Comparison of ENCODE assay signal across 8 cellular contexts in genomic region chr2:240560084-240560479, GRCh38. TPM values are rescaled to one million over a fixed set of nuclear protein-coding genes. Genes with fewer than 3 reads are reported as not detected.
DNase-seq lines count a peak whose midpoint lies in the region; ATAC-seq and TF ChIP-seq lines count a peak whose summit lies in the region.

A gene with protein sequence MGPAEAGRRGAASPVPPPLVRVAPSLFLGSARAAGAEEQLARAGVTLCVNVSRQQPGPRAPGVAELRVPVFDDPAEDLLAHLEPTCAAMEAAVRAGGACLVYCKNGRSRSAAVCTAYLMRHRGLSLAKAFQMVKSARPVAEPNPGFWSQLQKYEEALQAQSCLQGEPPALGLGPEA (plus strand): TSS chr2:240560357. CDS start chr2:240560685, 328 bp downstream.

- peak in 15 of 56 donors; percentile 8 to 29 (median 20) for TF ChIP-seq CTCF in dorsolateral prefrontal cortex (IDR thresholded peaks at IDR 0.05 in 54 of 56, conservative IDR thresholded peaks at IDR 0.05 in 2 of 56; ENCODE audit: low read depth in 1 of 56, partially characterized antibody in 56 of 56)
- no peak for TF ChIP-seq CTCF in lower lobe of right lung (IDR thresholded peaks at IDR 0.05)

- peak within 1 kb of the TSS; percentile 90 to 100 (median 97) for H3K4me2 ChIP-seq in BLaER1 treated with 17β-estradiol and CSF1 and Interleukin-3, amounts not matched to agents 10 nM and 100 nM

- peaks cover 0 to 7% (median 0%) of the 10 kb centered on the region in 11 experiments; a peak in 3 of 22 replicates for H3K9me3 ChIP-seq in BLaER1 treated with 17β-estradiol and CSF1 and Interleukin-3, amounts not matched to agents 10 nM and 100 nM (replicated peaks in 1 of 11)
- H3K9me3 ChIP-seq in lower lobe of right lung: no peaks in the 10 kb centered on the region

- peak within 1 kb of the TSS; percentile 72 to 93 (median 86) for H3K4me3 ChIP-seq in BLaER1 treated with 17β-estradiol and CSF1 and Interleukin-3, amounts not matched to agents 10 nM and 100 nM
- peak within 1 kb of the TSS; percentile 67 to 99 (median 91) for H3K4me3 ChIP-seq in dorsolateral prefrontal cortex
- H3K4me3 ChIP-seq in lower lobe of right lung: peak within 1 kb of the TSS; percentile 93

- TF ChIP-seq POLR2A in GM19099 (IDR thresholded peaks at IDR 0.05; ENCODE audit: extremely low read depth, insufficient read length, low read depth): peak; percentile 80

- peaks cover 6 to 58% (median 54%) of the 10 kb centered on the region in 11 experiments; a peak in 21 of 22 replicates for H3K36me3 ChIP-seq in BLaER1 treated with 17β-estradiol and CSF1 and Interleukin-3, amounts not matched to agents 10 nM and 100 nM
- peaks cover 9% of the 10 kb centered on the region for H3K36me3 ChIP-seq in lower lobe of right lung

- peaks cover 20 to 48% (median 40%) of the 10 kb centered on the region in 11 experiments; a peak in 18 of 22 replicates for H4K20me1 ChIP-seq in BLaER1 treated with 17β-estradiol and CSF1 and Interleukin-3, amounts not matched to agents 10 nM and 100 nM

- peak; percentile 72 for DNase-seq in NCI-H526 treated with DMSO at 0.1 percent for 48 hours (lab: John Stamatoyannopoulos, UW)
- DNase-seq in activated CD4-positive, alpha-beta T cell treated with anti-CD3 and anti-CD28 coated beads, Interleukin-2, amount 50 U/mL, for 4 hours: peak; percentile 82 to 83
- peak; percentile 87 to 97 (median 94) for DNase-seq in dorsolateral prefrontal cortex
- peak; percentile 97 for DNase-seq in lower lobe of right lung
- DNase-seq in stimulated activated CD4-positive, alpha-beta T cell treated with anti-CD3 and anti-CD28 coated beads, TNF-alpha, amount 100 ng/mL, for 4 hours (ENCODE audit: low read depth in 3 of 3): peak; percentile 77 to 85 (median 81)

- H3K27ac ChIP-seq in BLaER1 treated with 17β-estradiol and CSF1 and Interleukin-3, amounts not matched to agents 10 nM and 100 nM: peak within 1 kb of the TSS; percentile 97 to 100 (median 99)
- H3K27ac ChIP-seq in dorsolateral prefrontal cortex (peak within 1 kb of the TSS; percentile 85 to 100 (median 99)), lower lobe of right lung (peak within 1 kb of the TSS; percentile 100)

- intact Hi-C loops in dorsolateral prefrontal cortex (cut with DNase I) (loop anchor here (2.0 to 10.0 kb wide), 5 partner anchors 27 to 1075 kb away; partner anchors contain the start of genes ATG4B (in 1 of the 2), CAPN10 (in 1 of the 2) and THAP4 (in 1 of the 2)), lower lobe of right lung (cut with DNase I) (no loop called here)

- peak within 1 kb of the TSS; percentile 97 to 100 (median 99) for H3K9ac ChIP-seq in BLaER1 treated with 17β-estradiol and CSF1 and Interleukin-3, amounts not matched to agents 10 nM and 100 nM

- ATAC-seq in HG03342 (IDR thresholded peaks at IDR 0.05; ENCODE audit: unreplicated experiment) (peak; percentile 51), lower lobe of right lung (peak; percentile 90 to 92)

- peaks cover 68 to 83% (median 80%) of the 10 kb centered on the region in 10 experiments for H3K4me1 ChIP-seq in BLaER1 treated with 17β-estradiol and CSF1 and Interleukin-3, amounts not matched to agents 10 nM and 100 nM
- H3K4me1 ChIP-seq in lower lobe of right lung: peaks cover 72% of the 10 kb centered on the region

- H3K27me3 ChIP-seq in BLaER1 treated with 17β-estradiol and CSF1 and Interleukin-3, amounts not matched to agents 10 nM and 100 nM: no peaks in the 10 kb centered on the region
- no peaks in the 10 kb centered on the region for H3K27me3 ChIP-seq in dorsolateral prefrontal cortex
- H3K27me3 ChIP-seq in lower lobe of right lung (ENCODE audit: low read depth): no peaks in the 10 kb centered on the region

RNA-seq across cellular contexts. Expression of the gene that starts here (rescaled TPM):
- total RNA-seq in dorsolateral prefrontal cortex: 10 to 100 TPM in 56 of 120 experiments, 1 to 10 TPM in 64; 5.5 to 19.0 (median 9.5) TPM
- 5.7 TPM for total RNA-seq in lower lobe of right lung

Comparison
In these comparisons a context has a peak if more than half of its experiments do, and no peak if none do; other contexts are left out.
1. Peak in every context shown above with its lines: DNase-seq, ATAC-seq, H3K4me3 ChIP-seq and H3K27ac ChIP-seq.